ENCODE assay signal across 8 cellular contexts in genomic region chr10:3781458-3782098, GRCh38. TPM values are rescaled to one million over a fixed set of nuclear protein-coding genes. Genes with fewer than 3 reads are reported as not detected.
DNase-seq lines count a peak whose midpoint lies in the region; ATAC-seq, FAIRE-seq and TF ChIP-seq lines count a peak whose summit lies in the region.

No MANE protein-coding gene starts in this region.

- WGBS in mammary epithelial cell (ENCODE audit: low coverage, missing lambda C conversion rate), result 0% methylated on average over 11 of the region's 30 CpGs
- 17 to 22% methylated on average over 24 to 30 of the region's 30 CpGs for WGBS in lower leg skin, 2 donors
- 63 to 65% methylated on average over 29 to 30 of the region's 30 CpGs for WGBS in thyroid gland, 2 donors

- peak; percentile 26 to 61 for TF ChIP-seq CTCF in mammary epithelial cell (conservative IDR thresholded peaks at IDR 0.05 in 1 of 2, IDR thresholded peaks at IDR 0.05 in 1 of 2; ENCODE audit: extremely low read depth in 1 of 2, insufficient read depth in 1 of 2, low read depth in 1 of 2, low read length in 2 of 2)
- no peak for TF ChIP-seq CTCF in lower leg skin (IDR thresholded peaks at IDR 0.05)
- peak in 3 of 6 experiments; percentile 10 to 37 (median 16) for TF ChIP-seq CTCF in thyroid gland (IDR thresholded peaks at IDR 0.05)

- H3K4me3 ChIP-seq in mammary epithelial cell (replicated peaks in 1 of 3; ENCODE audit: insufficient read depth in 1 of 3, low read depth in 2 of 3, low read length in 3 of 3), result peak overlapping the region; percentile 78 to 96 (median 93)
- H3K4me3 ChIP-seq in lower leg skin (ENCODE audit: low read depth, poor library complexity, severe bottlenecking), result peak overlapping the region; percentile 89
- H3K4me3 ChIP-seq in thyroid gland (replicated peaks in 1 of 3), result peak overlapping the region in 1 of 3 donors; percentile 96

- no peak for FAIRE-seq in GM12891 (lab: Jason Lieb, UNC)

- in situ Hi-C loops in SK-MEL-5 (cut with HindIII; ENCODE audit: low pct_unique_long_range_greater_than_20kb, low sequenced_read_pairs) (no loop called here), mammary epithelial cell (cut with MboI; ENCODE audit: low sequenced_read_pairs in 2 of 2) (loop anchor here (5.0 to 25.0 kb wide), 6 partner anchors 71 to 983 kb away; no protein-coding TSS in a partner anchor)

- peak overlapping the region; percentile 91 for H3K4me2 ChIP-seq in mammary epithelial cell (ENCODE audit: insufficient read depth, low read depth, low read length)

- H3K9me3 ChIP-seq in mammary epithelial cell (replicated peaks; ENCODE audit: insufficient read depth, low read length), result no peaks in the 10 kb centered on the region
- no peaks in the 10 kb centered on the region for H3K9me3 ChIP-seq in thyroid gland

- H3K79me2 ChIP-seq in mammary epithelial cell (ENCODE audit: insufficient read depth, low read length), result peaks cover 76% of the 10 kb centered on the region

- no peak overlapping the region for H2AFZ ChIP-seq in mammary epithelial cell (ENCODE audit: low read depth, low read length)

- TF ChIP-seq POLR2A in GM12891 (IDR thresholded peaks at IDR 0.05; ENCODE audit: low read depth, low read length), result no peak
- TF ChIP-seq POLR2A in lower leg skin (IDR thresholded peaks at IDR 0.05), result no peak
- TF ChIP-seq POLR2A in thyroid gland (IDR thresholded peaks at IDR 0.05), result no peak

- H3K36me3 ChIP-seq in mammary epithelial cell (ENCODE audit: insufficient read depth, low read length), result peaks cover 26% of the 10 kb centered on the region
- H3K36me3 ChIP-seq in thyroid gland, result peaks cover 50 to 55% of the 10 kb centered on the region in 2 donors

- H3K4me1 ChIP-seq in mammary epithelial cell (ENCODE audit: insufficient read depth, low read length), result peaks cover 48% of the 10 kb centered on the region
- H3K4me1 ChIP-seq in thyroid gland, result peaks cover 29 to 57% of the 10 kb centered on the region in 2 donors

- DNase-seq in GM12891 (ENCODE audit: insufficient read length, low spot score) (no peak), SK-MEL-5 (ENCODE audit: low read depth, low spot score) (peak; percentile 43), mammary epithelial cell (peak; percentile 53), lower leg skin (ENCODE audit: low spot score in 2 of 2) (peak in 1 of 2 donors; percentile 90), thyroid gland (peak in 1 of 2 donors; percentile 36), NCI-H187 treated with DMSO at 0.1 percent for 48 hours (lab: John Stamatoyannopoulos, UW) (no peak)
- no peak for DNase-seq in NK-92 treated with Interleukin-12 subunit alpha and Interleukin-12 subunit beta, amount 100 ng/mL, for 24 hours (lab: John Stamatoyannopoulos, UW)

- H3K9ac ChIP-seq in mammary epithelial cell (ENCODE audit: insufficient read depth, low read length), result peak overlapping the region; percentile 100

- ATAC-seq in GM18873 (IDR thresholded peaks at IDR 0.05; ENCODE audit: low FRiP score, unreplicated experiment), result no peak

- dilution Hi-C loops in mammary epithelial cell (cut with HindIII; ENCODE audit: low sequenced_read_pairs), result loop anchor here (5.0 kb wide), 1 partner anchor 71 kb away; no protein-coding TSS in a partner anchor

- intact Hi-C loops in mammary epithelial cell (cut with micrococcal nuclease) (loop anchor here (2.0 to 10.0 kb wide), 6 partner anchors 293 to 881 kb away; no protein-coding TSS in a partner anchor), lower leg skin (cut with DNase I; ENCODE audit: low total_unique reads) (no loop called here), thyroid gland (cut with DNase I) (loop anchor here (10.0 kb wide), 3 partner anchors 73 to 883 kb away; no protein-coding TSS in a partner anchor)

- H3K27me3 ChIP-seq in mammary epithelial cell (ENCODE audit: insufficient read depth, low read length) (no peaks in the 10 kb centered on the region), thyroid gland (no peaks in the 10 kb centered on the region)

- BruUV-seq in mammary epithelial cell (replicated peaks; lab: Mats Ljungman, UMichigan), result no TSS peak

- no peaks in the 10 kb centered on the region for H4K20me1 ChIP-seq in mammary epithelial cell (ENCODE audit: insufficient read depth, low read length)

- H3K27ac ChIP-seq in mammary epithelial cell (ENCODE audit: insufficient read depth, low read depth, low read length) (peak overlapping the region; percentile 97), thyroid gland (peak overlapping the region; percentile 99 to 100 (median 100))

- CTCF ChIA-PET in mammary epithelial cell (lab: Charles Lee; ENCODE audit: low non-redundant PET), result no interaction called here

TF ChIP-seq in GM12891, 5 proteins besides CTCF, POLR2A, EP300 and RAD21:
- TF ChIP-seq PAX5 (IDR thresholded peaks at IDR 0.05; ENCODE audit: insufficient read depth, low read length, severe bottlenecking) (no peak), SPI1 (IDR thresholded peaks at IDR 0.05; ENCODE audit: low read depth, low read length) (peak; percentile 54), POLR2AphosphoS5 (IDR thresholded peaks at IDR 0.05; ENCODE audit: low read depth, low read length) (peak; percentile 36)
TF ChIP-seq in GM12891: peak in this region for 2.

RNA-seq across cellular contexts. Expression of gene KLF6, which starts 3.4 kb away (rescaled TPM):
- polyA plus RNA-seq in GM12891 (2012; ENCODE audit: low read depth, missing spikeins), result 67.9 TPM
- 15.0 and 18.5 TPM in 2 replicates for total RNA-seq in SK-MEL-5 (2014; rRNA removed; shearing (Covaris generic))
- 34.5 and 48.0 TPM in 2 replicates for polyA plus RNA-seq in SK-MEL-5 (2015; cell fraction: cytosol; rRNA removed)
- polyA plus RNA-seq in SK-MEL-5 (2015; cell fraction: nucleus; rRNA removed), result 218 and 235 TPM in 2 replicates
- total RNA-seq in mammary epithelial cell, result 100 to 1,000 TPM in 1 of 2 donors, 10 to 100 TPM in 1; 95.4 to 268 TPM
- 125 TPM for polyA plus RNA-seq in mammary epithelial cell
- polyA minus RNA-seq in mammary epithelial cell, result 330 TPM
- total RNA-seq in lower leg skin, result 100 to 1,000 TPM; 127 to 533 (median 179) TPM
- total RNA-seq in thyroid gland, result 100 to 1,000 TPM in 2 of 4 donors, 10 to 100 TPM in 2; 50.4 to 166 (median 103) TPM

Comparison
In these comparisons a context has a peak if more than half of its experiments do, and no peak if none do; other contexts are left out.
1. DNase-seq: peak in SK-MEL-5 (single experiment) and mammary epithelial cell (single experiment); none in GM12891 (single experiment), NK-92 treated with Interleukin-12 subunit alpha and Interleukin-12 subunit beta, amount 100 ng/mL, for 24 hours (single experiment) and NCI-H187 treated with DMSO at 0.1 percent for 48 hours (single experiment).
2. CTCF ChIP-seq: peak in mammary epithelial cell (2 of 2); none in lower leg skin (0 of 3).